17 cellular contexts compared by ENCODE assay signal in the genomic region with DNA sequence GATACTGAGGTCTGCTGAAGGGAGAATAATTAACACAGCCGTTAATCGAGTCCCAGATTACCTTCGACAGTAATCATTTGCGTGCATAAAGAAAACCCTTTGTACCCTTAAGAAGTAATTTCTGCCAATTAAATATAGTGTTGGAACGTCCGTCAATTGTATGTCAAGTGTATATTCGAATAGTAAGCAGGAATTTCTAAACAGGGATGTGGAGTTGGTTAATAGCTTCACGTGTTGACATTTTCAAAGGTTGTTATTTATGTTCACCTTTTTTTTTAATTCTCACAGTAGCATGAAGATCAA. TPM values are rescaled to one million over a fixed set of nuclear protein-coding genes. Genes with fewer than 3 reads are reported as not detected.
A peak's percentile ranks its signal among the peaks of the same experiment; 100 is the strongest.
DNase-seq lines count a peak whose midpoint lies in the region; ATAC-seq, FAIRE-seq and TF ChIP-seq lines count a peak whose summit lies in the region.
"Had no signal": no experiment of that assay in that cellular context is flagged by ENCODE, and none has a peak within 500 bp of the region (broad histone marks: within the 10 kb centered on the region; RNA-seq: fewer than 3 reads in every experiment).

No MANE protein-coding gene starts in this region.

- TF ChIP-seq EP300 in GM12878 (IDR thresholded peaks at IDR 0.05; ENCODE audit: borderline replicate concordance in 1 of 2, control insufficient read depth in 1 of 2, low read depth in 2 of 2, low read length in 2 of 2) = no peak

- H2AFZ ChIP-seq in GM12878 (ENCODE audit: control insufficient read depth, low read depth, low read length) (no peak overlapping the region), keratinocyte (ENCODE audit: control insufficient read depth, low read length) (no peak overlapping the region)

- DNase-seq in NCI-H1436 (lab: John Stamatoyannopoulos, UW) (peak; percentile 33), NCI-H1436 treated with DMSO at 0.1 percent for 48 hours (lab: John Stamatoyannopoulos, UW) (no peak), GM12878 (ENCODE audit: low read depth, low spot score) (no peak), keratinocyte (ENCODE audit: low read depth, low spot score) (no peak), superior temporal gyrus (ENCODE audit: extremely low spot score) (peak; percentile 22), posterior cingulate gyrus (no peak), SHP77 treated with DMSO at 0.1 percent for 48 hours (lab: John Stamatoyannopoulos, UW) (no peak)
- DNase-seq: activated CD4-positive, alpha-beta T cell treated with anti-CD3 and anti-CD28 coated beads, Interleukin-2, amount 10 ng/mL, durations not matched to agents 24 days and 14 days; activated T-cell treated with anti-CD3 and anti-CD28 coated beads, Interleukin-2, amount 50 U/mL, for 4 hours; CD8-positive, alpha-beta memory T cell; cortex of kidney; Right ventricle myocardium superior; uterus had no signal

- H3K9me3 ChIP-seq in GM12878 (replicated peaks; ENCODE audit: control insufficient read depth, insufficient read depth, low read length) = no peaks in the 10 kb centered on the region; the same call in 2 of the 3 replicates
- H3K9me3 ChIP-seq in keratinocyte (ENCODE audit: control insufficient read depth, low read depth, low read length) = no peaks in the 10 kb centered on the region
- H3K9me3 ChIP-seq: adrenal gland, uterus had no signal

- peaks cover 1 to 13% of the 10 kb centered on the region in 2 experiments; a peak in 2 of 4 replicates for H3K27me3 ChIP-seq in GM12878 (replicated peaks in 1 of 2; ENCODE audit: control insufficient read depth in 2 of 2, insufficient read depth in 2 of 2, low read length in 1 of 2)
- peaks cover 49% of the 10 kb centered on the region for H3K27me3 ChIP-seq in keratinocyte (ENCODE audit: control insufficient read depth, extremely low read depth, insufficient read depth, low read length)
- H3K27me3 ChIP-seq: uterus had no signal

- H3K36me3 ChIP-seq in GM12878 (ENCODE audit: control insufficient read depth in 2 of 2, insufficient read depth in 2 of 2, low read length in 1 of 2) (no peaks in the 10 kb centered on the region), keratinocyte (ENCODE audit: control insufficient read depth in 2 of 2, extremely low read depth in 1 of 2, insufficient read depth in 2 of 2, low read length in 2 of 2) (no peaks in the 10 kb centered on the region)
- H3K36me3 ChIP-seq: adrenal gland, uterus had no signal

- ATAC-seq in GM12878 (no peak), HG03442 (IDR thresholded peaks at IDR 0.05; ENCODE audit: unreplicated experiment) (no peak)

- in situ Hi-C loops in GM12878 (cut with MboI) = no loop called here

- H3K4me2 ChIP-seq in GM12878 (ENCODE audit: control insufficient read depth, insufficient read depth) (peak overlapping the region; percentile 55; the same call in 1 of the 2 replicates), keratinocyte (ENCODE audit: control insufficient read depth, extremely low read depth, insufficient read depth, low read depth, low read length) (peak overlapping the region; percentile 58)

- dilution Hi-C loops in keratinocyte (cut with MboI; ENCODE audit: extremely low pct_ligation_motif_present, low sequenced_read_pairs) = no loop called here

- CTCF ChIA-PET in GM12878 (lab: Yijun Ruan, JAX) = no interaction called here

- 65% methylated on average over 8 of the region's 8 CpGs for WGBS in GM12878 (ENCODE audit: insufficient coverage, insufficient replicate concordance, low lambda C conversion rate, missing lambda C conversion rate)

- H3K27ac ChIP-seq in GM12878 (ENCODE audit: control insufficient read depth, insufficient read depth) (no peak overlapping the region), keratinocyte (ENCODE audit: control insufficient read depth, insufficient read depth, low read length) (no peak overlapping the region)
- H3K27ac ChIP-seq: uterus had no signal

- POLR2A ChIA-PET in GM12878 (lab: Charles Lee) = interaction anchor here (1.5 kb wide), 1 partner anchor 150 kb away, joined by 3 read pairs; the partner anchor contains the start of gene CYB5R4

- H4K20me1 ChIP-seq in GM12878 (ENCODE audit: control insufficient read depth, insufficient read depth) (no peaks in the 10 kb centered on the region), keratinocyte (ENCODE audit: control insufficient read depth, extremely low read depth, insufficient read depth, low read length) (no peaks in the 10 kb centered on the region)

- no peak for TF ChIP-seq RAD21 in GM12878 (IDR thresholded peaks at IDR 0.05; ENCODE audit: insufficient read depth, low read depth, low read length)

- H3K79me2 ChIP-seq in GM12878 (ENCODE audit: control insufficient read depth, insufficient read depth, low read length) (no peaks in the 10 kb centered on the region), keratinocyte (ENCODE audit: control insufficient read depth, insufficient read depth, low read length) (no peaks in the 10 kb centered on the region)

- H3K9me1 ChIP-seq in keratinocyte (ENCODE audit: control insufficient read depth, extremely low read depth, insufficient read depth, low read length) = no peaks in the 10 kb centered on the region

- FAIRE-seq in GM12878 (lab: Jason Lieb, UNC) = no peak
- no peak for FAIRE-seq in keratinocyte (lab: Jason Lieb, UNC)
- FAIRE-seq: HepG2 had no signal

- no peak overlapping the region for H3K9ac ChIP-seq in GM12878 (ENCODE audit: control insufficient read depth, insufficient read depth, low read length)
- no peak overlapping the region for H3K9ac ChIP-seq in keratinocyte (ENCODE audit: control insufficient read depth, extremely low read depth, insufficient read depth, low read length)

- no peak for TF ChIP-seq CTCF in GM12878 (IDR thresholded peaks at IDR 0.05 in 2 of 3, conservative IDR thresholded peaks at IDR 0.05 in 1 of 3; ENCODE audit: control insufficient read depth in 2 of 3, extremely low read depth in 1 of 3, insufficient read depth in 1 of 3, low read depth in 3 of 3, low read length in 3 of 3)
- TF ChIP-seq CTCF in keratinocyte (optimal IDR thresholded peaks at IDR 0.05 in 1 of 3, IDR thresholded peaks at IDR 0.05 in 1 of 3, conservative IDR thresholded peaks at IDR 0.05 in 1 of 3; ENCODE audit: extremely low read depth in 1 of 3, insufficient read depth in 2 of 3, low read length in 3 of 3) = no peak

- no peak for TF ChIP-seq POLR2A in GM12878 (IDR thresholded peaks at IDR 0.05; ENCODE audit: low read depth, low read length)

- no TSS peak for BruUV-seq in GM12878 (replicated peaks; lab: Mats Ljungman, UMichigan)

- no peak overlapping the region for H3K4me3 ChIP-seq in GM12878
- H3K4me3 ChIP-seq in keratinocyte (ENCODE audit: control insufficient read depth in 2 of 3, extremely low read depth in 1 of 3, insufficient read depth in 2 of 3, low read depth in 1 of 3, low read length in 3 of 3) = no peak overlapping the region

- SMC1A ChIA-PET in GM12878 (lab: Charles Lee; ENCODE audit: uncharacterized antibody, unreplicated experiment) = interaction anchor here (1.7 kb wide), 1 partner anchor 14 kb away, joined by 5 read pairs; no protein-coding TSS in a partner anchor

- H3K4me1 ChIP-seq in GM12878 (ENCODE audit: control insufficient read depth, insufficient read depth, low read length) (no peaks in the 10 kb centered on the region), keratinocyte (ENCODE audit: control insufficient read depth, extremely low read depth, insufficient read depth, low read length) (no peaks in the 10 kb centered on the region)
- H3K4me1 ChIP-seq: uterus had no signal

- RAD21 ChIA-PET in GM12878 (lab: Charles Lee; ENCODE audit: unreplicated experiment) = interaction anchor here (0.8 kb wide), 1 partner anchor 14 kb away, joined by 3 read pairs; no protein-coding TSS in a partner anchor

- intact Hi-C loops in GM12878 (cut with micrococcal nuclease; ENCODE audit: unreplicated experiment) (no loop called here), posterior cingulate gyrus (cut with DNase I) (loop anchor here (2.0 to 5.0 kb wide), 2 partner anchors 143 to 518 kb away; partner anchors contain the start of genes CEP162 and RIPPLY2)

TF ChIP-seq in GM12878, 131 proteins besides CTCF, POLR2A, EP300 and RAD21 (continues in another document):
- no peak for TF ChIP-seq JUNB (IDR thresholded peaks at IDR 0.05)

RNA-seq across cellular contexts. Expression of gene SNAP91, which starts 0.8 kb away (rescaled TPM):
- 5.0 and 5.1 TPM in 2 replicates for total RNA-seq in GM12878 (2013; cell fraction: nucleolus; rRNA removed)
- total RNA-seq in GM12878 (2014; rRNA removed) (0.05 TPM in 1 of 2 replicates, not detected in the other), GM12878 (2014; rRNA removed; fragmentation: Illumina TruSeq; extraction: Trizol) (0.18 TPM in 1 of 2 replicates, not detected in the other), GM12878 (2021) (0.33 and 0.35 TPM in 2 replicates)
- polyA plus RNA-seq in GM12878 (2011; ENCODE audit: low read depth) = not detected
- polyA plus RNA-seq in GM12878 (2011; rRNA removed) (0.49 and 0.79 TPM in 2 replicates), GM12878 (2014; fragmentation: Illumina TruSeq; extraction: Trizol) (0.01 and 0.10 TPM in 2 replicates), GM12878 (2014; fragmentation: Nextera tagmentation; extraction: Ambion mirVana) (under 1 TPM; 0.02 to 0.08 TPM), GM12878 (2014; rRNA removed) (0.17 and 0.22 TPM in 2 replicates), GM12878 (2016; fragmentation: Nextera tagmentation; extraction: Ambion mirVana) (under 1 TPM in 1 of 2 experiments, not detected in 1; 0.08 TPM), keratinocyte (not detected in 3 replicates)
- polyA plus RNA-seq in GM12878 (2011; cell fraction: cytosol; rRNA removed) = 0.37 and 0.73 TPM in 2 replicates
- polyA plus RNA-seq in GM12878 (2011; cell fraction: nucleus; rRNA removed) = 0.85 and 0.94 TPM in 2 replicates
- not detected in 2 replicates for polyA plus RNA-seq in GM12878 (2012)
- polyA minus RNA-seq in GM12878 (2011; rRNA and poly(A)+ RNA removed) = 0.44 and 1.1 TPM in 2 replicates
- polyA minus RNA-seq in GM12878 (2011; cell fraction: cytosol; rRNA and poly(A)+ RNA removed) = not detected in 2 replicates
- polyA minus RNA-seq in GM12878 (2011; cell fraction: nucleus; rRNA and poly(A)+ RNA removed) = 1.4 and 1.6 TPM in 2 replicates
- not detected for polyA plus RNA-seq in keratinocyte (2011; ENCODE audit: low read depth)
- polyA plus RNA-seq in keratinocyte (2011; cell fraction: cytosol; rRNA removed) = 0.01 and 0.04 TPM in 2 replicates
- polyA plus RNA-seq in keratinocyte (2011; cell fraction: nucleus; rRNA removed) = 0.09 TPM in 1 of 2 replicates, not detected in the other
- not detected in 2 replicates for polyA plus RNA-seq in keratinocyte (2012; ENCODE audit: low replicate concordance)
- not detected in 3 replicates for polyA minus RNA-seq in keratinocyte
- not detected for polyA minus RNA-seq in keratinocyte (2011; cell fraction: cytosol; rRNA and poly(A)+ RNA removed)
- not detected in 2 replicates for polyA minus RNA-seq in keratinocyte (2011; cell fraction: nucleus; rRNA and poly(A)+ RNA removed)
- total RNA-seq: A172; activated CD4-positive, alpha-beta T cell treated with anti-CD3 and anti-CD28 coated beads, Interleukin-2, amount 10 ng/mL, durations not matched to agents 24 days and 14 days; activated T-cell treated with anti-CD3 and anti-CD28 coated beads, Interleukin-2, amount 50 U/mL, for 4 hours; CD8-positive, alpha-beta memory T cell; HepG2 had no signal
- polyA plus RNA-seq: CD8-positive, alpha-beta memory T cell; HepG2 had no signal

Comparison
In these comparisons a context has a peak if more than half of its experiments do, and no peak if none do; other contexts are left out.
1. DNase-seq: peak in NCI-H1436 (single experiment) and superior temporal gyrus (single experiment); none in NCI-H1436 treated with DMSO at 0.1 percent for 48 hours (single experiment), GM12878 (single experiment), keratinocyte (single experiment), posterior cingulate gyrus (0 of 10) and SHP77 treated with DMSO at 0.1 percent for 48 hours (single experiment).